1 cellular context compared by ENCODE assay signal in genomic region chr19:56403764-56404704, GRCh38.
TF ChIP-seq lines count a peak whose summit lies in the region.

TSS of gene ZNF583 (plus strand) at chr19:56404332. CDS start at chr19:56407115, 2,783 bp downstream.

TF ChIP-seq in K562, 482 proteins besides CTCF, POLR2A, EP300 and RAD21 (continued from another document and continues in another):
- TF ChIP-seq ARID4B (CRISPR knock-in tag; IDR thresholded peaks at IDR 0.05), result peak; percentile 54
- TF ChIP-seq ZNF165 (CRISPR knock-in tag; IDR thresholded peaks at IDR 0.05; ENCODE audit: borderline replicate concordance), result no peak
- TF ChIP-seq NUFIP1 (IDR thresholded peaks at IDR 0.05; ENCODE audit: partially characterized antibody), result no peak
- TF ChIP-seq THRB (CRISPR knock-in tag; conservative IDR thresholded peaks at IDR 0.05), result peak; percentile 33; the same call in 1 of the 2 replicates
- TF ChIP-seq NRF1 (conservative IDR thresholded peaks at IDR 0.05 in 1 of 2, IDR thresholded peaks at IDR 0.05 in 1 of 2), result peak; percentile 99
- no peak for TF ChIP-seq NFIX (CRISPR knock-in tag; IDR thresholded peaks at IDR 0.05; ENCODE audit: low read depth)
- no peak for TF ChIP-seq MTA1 (IDR thresholded peaks at IDR 0.05; ENCODE audit: borderline replicate concordance)
- no peak for TF ChIP-seq RFX7 (CRISPR knock-in tag; IDR thresholded peaks at IDR 0.05)
- TF ChIP-seq ZKSCAN1 (IDR thresholded peaks at IDR 0.05; ENCODE audit: low read depth, low read length), result no peak
- no peak for TF ChIP-seq CREB3 (tag; conservative IDR thresholded peaks at IDR 0.05; ENCODE audit: low read depth)
- TF ChIP-seq NFXL1 (CRISPR knock-in tag; IDR thresholded peaks at IDR 0.05), result no peak
- no peak for TF ChIP-seq ZNF224 (CRISPR knock-in tag; IDR thresholded peaks at IDR 0.05)
- TF ChIP-seq FOXA3 (CRISPR knock-in tag; conservative IDR thresholded peaks at IDR 0.05 in 1 of 2, IDR thresholded peaks at IDR 0.05 in 1 of 2), result 0 out of 4 replicates have a peak, but pooled peaks of 1 of the 2 experiments have one; percentile 14
- TF ChIP-seq ILK (tag; IDR thresholded peaks at IDR 0.05; ENCODE audit: borderline replicate concordance, low read depth), result no peak
- no peak for TF ChIP-seq NR2C2 (CRISPR knock-in tag; IDR thresholded peaks at IDR 0.05)
- peak; percentile 79 for TF ChIP-seq NR2C2 (tag; IDR thresholded peaks at IDR 0.05)
- TF ChIP-seq REST (CRISPR knock-in tag; IDR thresholded peaks at IDR 0.05; ENCODE audit: low read depth), result peak; percentile 51; the same call in 1 of the 2 replicates
- TF ChIP-seq ZNF589 (CRISPR knock-in tag; IDR thresholded peaks at IDR 0.05; ENCODE audit: low read depth), result no peak
- no peak for TF ChIP-seq ZC3H11A (IDR thresholded peaks at IDR 0.05; ENCODE audit: low read depth, low read length)
- TF ChIP-seq ZNF444 (CRISPR knock-in tag; IDR thresholded peaks at IDR 0.05), result no peak
- no peak for TF ChIP-seq ZFPM2 (CRISPR knock-in tag; IDR thresholded peaks at IDR 0.05)
- TF ChIP-seq ZNF3 (CRISPR knock-in tag; IDR thresholded peaks at IDR 0.05), result no peak
- no peak for TF ChIP-seq TOE1 (IDR thresholded peaks at IDR 0.05; ENCODE audit: borderline replicate concordance)
- TF ChIP-seq TOE1 (CRISPR knock-in tag; IDR thresholded peaks at IDR 0.05; ENCODE audit: borderline replicate concordance, low read depth), result no peak
- peak; percentile 67 for TF ChIP-seq NFIC (IDR thresholded peaks at IDR 0.05)
- TF ChIP-seq SMARCE1 (IDR thresholded peaks at IDR 0.05), result no peak
- TF ChIP-seq ZFP91 (CRISPR knock-in tag; IDR thresholded peaks at IDR 0.05), result no peak
- TF ChIP-seq JUND (IDR thresholded peaks at IDR 0.05; ENCODE audit: borderline replicate concordance, low read depth, low read length), result peak; percentile 28; the same call in 1 of the 2 replicates
- TF ChIP-seq JUND (tag; IDR thresholded peaks at IDR 0.05; ENCODE audit: borderline replicate concordance, low read depth, low read length), result no peak; the same call in 2 of the 3 replicates
- 0 out of 2 replicates have a peak, but pooled peaks have one; percentile 7 for TF ChIP-seq C11orf30 (IDR thresholded peaks at IDR 0.05; ENCODE audit: low read depth)
- TF ChIP-seq SLC30A9 (CRISPR knock-in tag; IDR thresholded peaks at IDR 0.05), result no peak
- TF ChIP-seq ZNF75A (CRISPR knock-in tag; IDR thresholded peaks at IDR 0.05), result no peak
- TF ChIP-seq IRF1 (CRISPR knock-in tag; IDR thresholded peaks at IDR 0.05; ENCODE audit: borderline replicate concordance), result no peak
- TF ChIP-seq CBFA2T2 (conservative IDR thresholded peaks at IDR 0.05), result no peak
- no peak for TF ChIP-seq ZNF253 (CRISPR knock-in tag; conservative IDR thresholded peaks at IDR 0.05)
- TF ChIP-seq SOX6 (IDR thresholded peaks at IDR 0.05), result no peak
- TF ChIP-seq RB1 (IDR thresholded peaks at IDR 0.05; ENCODE audit: low read depth), result peak; percentile 64
- 0 out of 2 replicates have a peak, but pooled peaks have one; percentile 17 for TF ChIP-seq THAP12 (CRISPR knock-in tag; IDR thresholded peaks at IDR 0.05)
- peak; percentile 95 for TF ChIP-seq ZBTB5 (IDR thresholded peaks at IDR 0.05)
- peak; percentile 90 for TF ChIP-seq PHF8 (IDR thresholded peaks at IDR 0.05; ENCODE audit: borderline replicate concordance, low read length)
- peak; percentile 62; the same call in 1 of the 2 replicates for TF ChIP-seq EP400 (IDR thresholded peaks at IDR 0.05)
- TF ChIP-seq HMGXB4 (CRISPR knock-in tag; IDR thresholded peaks at IDR 0.05), result 0 out of 2 replicates have a peak, but pooled peaks have one; percentile 77
- peak; percentile 86 for TF ChIP-seq POLR2G (IDR thresholded peaks at IDR 0.05; ENCODE audit: low read depth, low read length)
- no peak for TF ChIP-seq U2AF1 (optimal IDR thresholded peaks at IDR 0.05; ENCODE audit: low read depth, low read length)
- no peak for TF ChIP-seq PRMT5 (CRISPR knock-in tag; IDR thresholded peaks at IDR 0.05)
- TF ChIP-seq ZBTB8A (IDR thresholded peaks at IDR 0.05; ENCODE audit: partially characterized antibody), result no peak
- no peak for TF ChIP-seq ZNF347 (CRISPR knock-in tag; IDR thresholded peaks at IDR 0.05; ENCODE audit: low read depth)
- TF ChIP-seq ZBED1 (IDR thresholded peaks at IDR 0.05), result 0 out of 2 replicates have a peak, but pooled peaks have one; percentile 34
- TF ChIP-seq SIN3A (IDR thresholded peaks at IDR 0.05; ENCODE audit: borderline replicate concordance in 2 of 2, control insufficient read depth in 1 of 2, low read depth in 2 of 2, low read length in 2 of 2), result peak in 1 of 2 experiments; percentile 32; a peak in 1 of 4 replicates
